ENCODE assay signal across 8 cellular contexts in the genomic region with DNA sequence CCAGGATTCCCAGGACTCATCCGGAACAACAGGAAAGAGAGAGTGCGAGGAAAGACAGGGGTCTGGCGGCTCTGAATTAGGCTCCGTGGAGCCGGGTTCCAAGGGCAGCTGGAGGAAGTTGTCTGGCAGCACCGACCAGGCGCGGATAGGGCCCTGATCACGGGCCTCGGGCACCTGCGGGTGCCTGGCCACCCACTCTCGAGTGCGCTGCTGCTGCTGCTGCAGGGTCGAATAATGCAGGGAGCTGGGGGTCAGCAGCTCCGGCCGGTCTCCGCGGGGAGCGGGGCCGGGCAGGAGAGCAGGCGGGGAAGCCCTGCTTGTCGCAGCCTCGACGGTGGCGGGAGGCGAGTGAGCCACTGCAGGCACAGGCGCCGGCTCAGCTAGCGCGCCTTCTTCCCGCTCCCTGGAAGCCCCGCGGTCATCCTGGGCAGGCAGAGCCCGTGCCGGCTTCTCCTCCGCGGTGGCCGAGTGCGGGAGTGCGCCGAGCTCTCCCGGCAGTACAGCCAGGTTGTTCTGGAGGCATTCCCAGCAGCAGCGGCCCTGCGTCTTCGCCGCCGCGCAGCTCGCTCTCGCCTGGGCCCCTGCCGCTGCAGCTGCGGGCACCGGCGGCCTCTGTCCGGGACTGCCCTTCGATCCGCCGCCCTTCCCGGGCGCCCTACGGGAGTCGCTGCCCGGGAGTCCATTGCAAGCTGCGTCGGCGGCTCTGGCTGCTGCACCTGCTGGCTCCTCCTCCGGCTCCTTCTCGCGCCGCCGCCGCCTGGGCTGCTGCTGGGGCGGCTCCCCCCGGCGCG. TPM values are rescaled to one million over a fixed set of nuclear protein-coding genes. Genes with fewer than 3 reads are reported as not detected.
DNase-seq lines count a peak whose midpoint lies in the region; ATAC-seq, FAIRE-seq and TF ChIP-seq lines count a peak whose summit lies in the region.

No MANE protein-coding gene starts in this region.

- DNase-seq in GM12891 (ENCODE audit: insufficient read length, low spot score), result peak; percentile 47
- peak; percentile 44 for DNase-seq in NCI-H1092 treated with DMSO at 0.1 percent for 48 hours (lab: John Stamatoyannopoulos, UW)
- DNase-seq in activated naive CD8-positive, alpha-beta T cell treated with anti-CD3 and anti-CD28 coated beads, Interleukin-2, amount 10 ng/mL, durations not matched to agents 7 days and 5 days, result peak; percentile 60
- DNase-seq in hepatic stellate cell (ENCODE audit: low spot score), result peak; percentile 33
- DNase-seq in gastrocnemius medialis, result no peak
- no peak for DNase-seq in pons (ENCODE audit: low spot score)

- peaks cover 9% of the 10 kb centered on the region for H3K4me1 Mint-ChIP-seq in activated naive CD8-positive, alpha-beta T cell treated with anti-CD3 and anti-CD28 coated beads, Interleukin-2, amount 10 ng/mL, durations not matched to agents 7 days and 5 days

- H3K4me3 ChIP-seq in gastrocnemius medialis, result peak overlapping the region; percentile 40 to 50 (median 48)

- no peak for TF ChIP-seq POLR2A in GM12891 (IDR thresholded peaks at IDR 0.05; ENCODE audit: low read depth, low read length)
- no peak for TF ChIP-seq POLR2A in gastrocnemius medialis (IDR thresholded peaks at IDR 0.05)

- H3K9me3 ChIP-seq in gastrocnemius medialis, result no peaks in the 10 kb centered on the region

- TF ChIP-seq CTCF in 22Rv1 (IDR thresholded peaks at IDR 0.05) (no peak; the same call in 1 of the 2 replicates), gastrocnemius medialis (IDR thresholded peaks at IDR 0.05 in 4 of 5, conservative IDR thresholded peaks at IDR 0.05 in 1 of 5) (no peak)

- H3K36me3 ChIP-seq in gastrocnemius medialis, result no peaks in the 10 kb centered on the region

- no peak overlapping the region for H3K27ac Mint-ChIP-seq in activated naive CD8-positive, alpha-beta T cell treated with anti-CD3 and anti-CD28 coated beads, Interleukin-2, amount 10 ng/mL, durations not matched to agents 7 days and 5 days

- peaks cover 35 to 58% (median 36%) of the 10 kb centered on the region in 3 donors for H3K27me3 ChIP-seq in gastrocnemius medialis

- POLR2A ChIA-PET in activated naive CD8-positive, alpha-beta T cell treated with anti-CD3 and anti-CD28 coated beads, Interleukin-2, amount 10 ng/mL, durations not matched to agents 7 days and 5 days (lab: Charles Lee), result interaction anchor here (1.3 kb wide), 1 partner anchor 54 kb away, joined by 4 read pairs; no protein-coding TSS in a partner anchor

- peaks cover 65% of the 10 kb centered on the region for H3K27me3 Mint-ChIP-seq in activated naive CD8-positive, alpha-beta T cell treated with anti-CD3 and anti-CD28 coated beads, Interleukin-2, amount 10 ng/mL, durations not matched to agents 7 days and 5 days

- H3K36me3 Mint-ChIP-seq in activated naive CD8-positive, alpha-beta T cell treated with anti-CD3 and anti-CD28 coated beads, Interleukin-2, amount 10 ng/mL, durations not matched to agents 7 days and 5 days, result no peaks in the 10 kb centered on the region

- H3K27ac ChIP-seq in 22Rv1 (peak overlapping the region; percentile 82), gastrocnemius medialis (no peak overlapping the region)

- peaks cover 0 to 9% of the 10 kb centered on the region in 2 donors for H3K4me1 ChIP-seq in gastrocnemius medialis

- in situ Hi-C loops in gastrocnemius medialis (cut with MboI; ENCODE audit: low sequenced_read_pairs in 4 of 4), result no loop called here

- intact Hi-C loops in gastrocnemius medialis (cut with DNase I; ENCODE audit: low total_unique reads), result no loop called here

- H3K9me3 Mint-ChIP-seq in activated naive CD8-positive, alpha-beta T cell treated with anti-CD3 and anti-CD28 coated beads, Interleukin-2, amount 10 ng/mL, durations not matched to agents 7 days and 5 days, result no peaks in the 10 kb centered on the region

- ATAC-seq in activated naive CD8-positive, alpha-beta T cell treated with anti-CD3 and anti-CD28 coated beads, Interleukin-2, amount 10 ng/mL, durations not matched to agents 7 days and 5 days (ENCODE audit: low read depth), result peak; percentile 59
- peak in 1 of 2 donors; percentile 36 for ATAC-seq in gastrocnemius medialis
- no peak for ATAC-seq in GM21423 (IDR thresholded peaks at IDR 0.05; ENCODE audit: unreplicated experiment)

- H3K4me3 Mint-ChIP-seq in activated naive CD8-positive, alpha-beta T cell treated with anti-CD3 and anti-CD28 coated beads, Interleukin-2, amount 10 ng/mL, durations not matched to agents 7 days and 5 days, result peak overlapping the region; percentile 17

- no peak for FAIRE-seq in GM12891 (lab: Jason Lieb, UNC)

TF ChIP-seq in GM12891, 5 proteins besides CTCF, POLR2A, EP300 and RAD21:
- no peak for TF ChIP-seq PAX5 (IDR thresholded peaks at IDR 0.05; ENCODE audit: insufficient read depth, low read length, severe bottlenecking)
- no peak for TF ChIP-seq SPI1 (IDR thresholded peaks at IDR 0.05; ENCODE audit: low read depth, low read length)
- TF ChIP-seq POU2F2 (IDR thresholded peaks at IDR 0.05; ENCODE audit: low read depth, low read length), result no peak
- TF ChIP-seq TAF1 (IDR thresholded peaks at IDR 0.05; ENCODE audit: low read depth, low read length), result no peak
- TF ChIP-seq POLR2AphosphoS5 (IDR thresholded peaks at IDR 0.05; ENCODE audit: low read depth, low read length), result no peak

RNA-seq across cellular contexts. Expression of a gene that starts 1.0 kb away (rescaled TPM):
- 0.14 TPM for polyA plus RNA-seq in GM12891 (2012; ENCODE audit: low read depth, missing spikeins)
- under 1 TPM in 1 of 2 experiments, not detected in 1; 0.09 TPM for total RNA-seq in activated naive CD8-positive, alpha-beta T cell treated with anti-CD3 and anti-CD28 coated beads, Interleukin-2, amount 10 ng/mL, durations not matched to agents 7 days and 5 days
- under 1 TPM in 1 of 4 donors, not detected in 3; 0.12 TPM for total RNA-seq in gastrocnemius medialis

RNA-seq across cellular contexts. Expression of a gene that starts 52.6 kb away (rescaled TPM):
- polyA plus RNA-seq in GM12891 (2012; ENCODE audit: low read depth, missing spikeins), result 38.3 TPM
- 10 to 100 TPM; 51.9 to 60.0 TPM for total RNA-seq in activated naive CD8-positive, alpha-beta T cell treated with anti-CD3 and anti-CD28 coated beads, Interleukin-2, amount 10 ng/mL, durations not matched to agents 7 days and 5 days
- total RNA-seq in gastrocnemius medialis, result 100 to 1,000 TPM in 1 of 4 donors, 10 to 100 TPM in 3; 11.3 to 104 (median 47.9) TPM

Comparison
In these comparisons a context has a peak if more than half of its experiments do, and no peak if none do; other contexts are left out.
1. DNase-seq: peak in GM12891 (single experiment), NCI-H1092 treated with DMSO at 0.1 percent for 48 hours (single experiment), activated naive CD8-positive, alpha-beta T cell treated with anti-CD3 and anti-CD28 coated beads, Interleukin-2, amount 10 ng/mL, durations not matched to agents 7 days and 5 days (single experiment) and hepatic stellate cell (single experiment); none in gastrocnemius medialis (0 of 2) and pons (single experiment).